Comparison of ENCODE assay signal across 6 cellular contexts in the genomic region with DNA sequence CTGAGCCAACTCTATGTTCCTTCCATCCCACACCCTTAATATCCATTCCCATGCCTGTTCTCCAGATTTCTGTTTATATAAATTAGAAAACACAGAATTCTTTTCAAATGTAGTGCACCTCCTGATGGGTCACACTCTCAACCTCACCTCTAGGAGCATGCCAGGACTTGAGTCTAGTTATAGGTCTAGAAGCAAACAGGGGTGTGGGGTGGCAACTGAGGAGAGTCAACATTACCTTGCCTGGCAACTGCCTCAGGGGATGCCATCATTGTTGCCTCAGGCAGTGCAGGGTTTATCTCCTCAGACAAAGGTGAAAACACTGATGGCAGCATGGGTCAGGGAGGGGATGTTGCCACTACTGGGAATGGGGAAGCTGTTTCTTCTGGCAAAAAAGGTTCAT.
A peak's percentile ranks its signal among the peaks of the same experiment; 100 is the strongest.
DNase-seq lines count a peak whose midpoint lies in the region; FAIRE-seq and TF ChIP-seq lines count a peak whose summit lies in the region.
"Not testable (repeated sequence)": the region's sequence is repeated elsewhere in the genome, so short reads cannot be mapped to it uniquely, and the experiment has no call there.

No MANE protein-coding gene starts in this region.

- not testable (repeated sequence) for H3K9ac ChIP-seq in neuronal stem cell (ENCODE audit: low read depth, low read length, poor library complexity)

- not testable (repeated sequence) for H3K14ac ChIP-seq in neuronal stem cell (ENCODE audit: low read length)

- H3K27me3 ChIP-seq in bronchial epithelial cell (ENCODE audit: control insufficient read depth, insufficient read depth, low read length); neuronal stem cell (ENCODE audit: control insufficient read depth in 3 of 3, insufficient read depth in 3 of 3, low read depth in 1 of 3, low read length in 3 of 3): not testable (repeated sequence)

- H3K79me1 ChIP-seq in neuronal stem cell (ENCODE audit: low read depth, low read length): not testable (repeated sequence)

- H3K18ac ChIP-seq in neuronal stem cell (ENCODE audit: low read length): not testable (repeated sequence)

- not testable (repeated sequence) for H3K23ac ChIP-seq in neuronal stem cell (ENCODE audit: low read depth, low read length, poor library complexity)

- H2BK120ac ChIP-seq in neuronal stem cell (ENCODE audit: low read depth, low read length): not testable (repeated sequence)

- not testable (repeated sequence) for H3K4me3 ChIP-seq in bronchial epithelial cell (ENCODE audit: low read depth, low read length); neuronal stem cell (ENCODE audit: low read length in 2 of 2)

- H4K91ac ChIP-seq in neuronal stem cell (ENCODE audit: low read depth, low read length, poor library complexity): not testable (repeated sequence)

- DNase-seq in DMS153 (lab: John Stamatoyannopoulos, UW) (peak; percentile 26), NCI-H345 (lab: John Stamatoyannopoulos, UW) (peak; percentile 37), NCI-H748 (lab: John Stamatoyannopoulos, UW; ENCODE audit: unreplicated experiment) (peak; percentile 20), bronchial epithelial cell (ENCODE audit: low read depth) (peak; percentile 43), epithelial cell of prostate (ENCODE audit: low read depth, low spot score) (peak; percentile 8)
- DNase-seq in neuronal stem cell (ENCODE audit: low spot score): not testable (repeated sequence)

- not testable (repeated sequence) for H3K27ac ChIP-seq in epithelial cell of prostate; neuronal stem cell (replicated peaks; ENCODE audit: low read length)

- not testable (repeated sequence) for H3K4me2 ChIP-seq in neuronal stem cell (ENCODE audit: insufficient read depth, low read length, poor library complexity, severe bottlenecking)

- not testable (repeated sequence) for H2BK15ac ChIP-seq in neuronal stem cell (ENCODE audit: low read length)

- peak overlapping the region; percentile 53 for H2BK5ac ChIP-seq in neuronal stem cell (ENCODE audit: low read length)

- H2BK12ac ChIP-seq in neuronal stem cell (ENCODE audit: low read length): not testable (repeated sequence)

- not testable (repeated sequence) for H3K4me1 ChIP-seq in neuronal stem cell (ENCODE audit: control insufficient read depth in 2 of 2, insufficient read depth in 1 of 2, low read depth in 1 of 2, low read length in 2 of 2)

- TF ChIP-seq CTCF in bronchial epithelial cell (IDR thresholded peaks at IDR 0.05; ENCODE audit: insufficient read depth, low read length, severe bottlenecking): not testable (repeated sequence)

- not testable (repeated sequence) for FAIRE-seq in bronchial epithelial cell (lab: Jason Lieb, UNC)

- H3K36me3 ChIP-seq in bronchial epithelial cell (ENCODE audit: control insufficient read depth, insufficient read depth, low read length); neuronal stem cell (replicated peaks in 1 of 2; ENCODE audit: control insufficient read depth in 2 of 2, insufficient read depth in 2 of 2, low read length in 2 of 2): not testable (repeated sequence)

- H3K9me3 ChIP-seq in neuronal stem cell (replicated peaks in 1 of 2; ENCODE audit: control insufficient read depth in 2 of 2, insufficient read depth in 1 of 2, low read depth in 1 of 2, low read length in 2 of 2): not testable (repeated sequence)

- not testable (repeated sequence) for H3K4ac ChIP-seq in neuronal stem cell (ENCODE audit: low read length)

- H2AFZ ChIP-seq in neuronal stem cell (ENCODE audit: low read length): not testable (repeated sequence)

- H4K8ac ChIP-seq in neuronal stem cell (ENCODE audit: low read depth, low read length): not testable (repeated sequence)

- H2AK5ac ChIP-seq in neuronal stem cell (ENCODE audit: low read depth, low read length): not testable (repeated sequence)
